In the genomic region with DNA sequence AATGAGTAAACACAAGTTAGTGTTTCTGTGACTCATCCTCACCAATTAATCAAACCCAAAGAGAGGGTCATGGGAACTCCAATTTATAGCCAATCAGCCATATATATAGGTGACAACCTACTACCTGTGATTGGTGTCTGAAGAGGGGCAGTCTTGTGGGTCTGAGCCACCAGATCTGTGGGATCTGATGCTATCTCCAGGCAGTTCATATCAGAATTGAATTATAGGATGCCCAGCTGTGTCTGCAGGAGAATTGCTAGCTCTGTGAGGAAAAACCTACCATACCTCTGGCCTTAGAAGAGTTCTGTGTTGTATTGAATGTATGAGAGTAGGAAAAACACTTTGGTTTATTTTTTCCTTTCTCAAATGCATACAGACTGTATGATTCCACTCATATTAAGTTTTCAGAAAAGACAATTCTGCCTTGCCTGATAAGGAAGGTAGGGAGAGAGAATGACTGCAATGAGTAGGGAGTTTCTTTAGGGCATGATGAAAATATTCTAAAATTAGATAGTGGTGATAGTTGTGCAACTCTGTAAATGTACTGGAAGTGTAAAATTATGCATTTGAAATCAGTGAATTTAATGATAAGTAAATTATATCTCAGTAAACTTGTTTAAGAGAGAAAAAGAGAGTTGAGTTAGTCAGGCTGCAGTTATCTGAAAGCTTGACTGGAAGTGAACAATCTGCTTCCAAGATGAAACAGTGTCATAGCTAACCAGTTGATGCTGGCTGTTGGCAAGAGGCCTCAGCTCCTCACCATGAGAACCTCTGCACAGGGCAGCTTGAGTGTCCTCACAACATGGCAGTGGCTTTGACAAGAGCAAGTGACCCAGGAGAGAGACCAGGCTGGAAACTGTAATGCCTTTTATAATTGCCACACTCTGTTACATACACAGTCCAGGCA, we compare ENCODE assay signal across 18 cellular contexts.
DNase-seq lines count a peak whose midpoint lies in the region; ATAC-seq lines count a peak whose summit lies in the region.
"Had no signal": no experiment of that assay in that cellular context is flagged by ENCODE, and none has a peak within 500 bp of the region (broad histone marks: within the 10 kb centered on the region; RNA-seq: fewer than 3 reads in every experiment).

No MANE protein-coding gene starts in this region.

- ATAC-seq in stimulated activated effector memory CD8-positive, alpha-beta T cell treated with anti-CD3 and anti-CD28 coated beads, Interleukin-12 subunit alpha, Interleukin-12 subunit beta, amount 100 ng/mL, for 72 hours = no peak
- ATAC-seq in GM21528 (IDR thresholded peaks at IDR 0.05; ENCODE audit: low FRiP score, unreplicated experiment) (no peak), HG03045 (IDR thresholded peaks at IDR 0.05; ENCODE audit: unreplicated experiment) (no peak)
- ATAC-seq: HCT116 had no signal

- CTCF ChIA-PET in activated CD4-positive, alpha-beta memory T cell treated with anti-CD3 and anti-CD28 coated beads for 36 hours (lab: Charles Lee) = interaction anchor here (1.8 kb wide), 1 partner anchor 16 kb away, joined by 3 read pairs; no protein-coding TSS in a partner anchor
- CTCF ChIA-PET in activated CD4-positive, alpha-beta memory T cell treated with anti-CD3 and anti-CD28 coated beads, Interleukin-2, amount 10 ng/mL, durations not matched to agents 7 days and 5 days (lab: Charles Lee) = no interaction called here

- H3K4me3 Mint-ChIP-seq in activated CD4-positive, alpha-beta memory T cell treated with anti-CD3 and anti-CD28 coated beads for 36 hours = no peak overlapping the region
- no peak overlapping the region for H3K4me3 Mint-ChIP-seq in activated CD4-positive, alpha-beta memory T cell treated with anti-CD3 and anti-CD28 coated beads, Interleukin-2, amount 10 ng/mL, durations not matched to agents 7 days and 5 days
- H3K4me3 Mint-ChIP-seq in stimulated activated effector memory CD8-positive, alpha-beta T cell treated with anti-CD3 and anti-CD28 coated beads, Interleukin-12 subunit alpha, Interleukin-12 subunit beta, amount 100 ng/mL, for 72 hours = no peak overlapping the region
- H3K4me3 Mint-ChIP-seq: CD4-positive, alpha-beta memory T cell had no signal

- H3K27ac Mint-ChIP-seq in activated CD4-positive, alpha-beta memory T cell treated with anti-CD3 and anti-CD28 coated beads for 36 hours = no peak overlapping the region
- no peak overlapping the region for H3K27ac Mint-ChIP-seq in activated CD4-positive, alpha-beta memory T cell treated with anti-CD3 and anti-CD28 coated beads, Interleukin-2, amount 10 ng/mL, durations not matched to agents 7 days and 5 days
- H3K27ac Mint-ChIP-seq in stimulated activated effector memory CD8-positive, alpha-beta T cell treated with anti-CD3 and anti-CD28 coated beads, Interleukin-12 subunit alpha, Interleukin-12 subunit beta, amount 100 ng/mL, for 72 hours = peak overlapping the region; percentile 59
- H3K27ac Mint-ChIP-seq: CD4-positive, alpha-beta memory T cell had no signal

- H3K9me3 Mint-ChIP-seq in activated CD4-positive, alpha-beta memory T cell treated with anti-CD3 and anti-CD28 coated beads for 36 hours = no peaks in the 10 kb centered on the region
- H3K9me3 Mint-ChIP-seq in activated CD4-positive, alpha-beta memory T cell treated with anti-CD3 and anti-CD28 coated beads, Interleukin-2, amount 10 ng/mL, durations not matched to agents 7 days and 5 days = peaks cover 8% of the 10 kb centered on the region
- H3K9me3 Mint-ChIP-seq in stimulated activated effector memory CD8-positive, alpha-beta T cell treated with anti-CD3 and anti-CD28 coated beads, Interleukin-12 subunit alpha, Interleukin-12 subunit beta, amount 100 ng/mL, for 72 hours = no peaks in the 10 kb centered on the region
- H3K9me3 Mint-ChIP-seq: CD4-positive, alpha-beta memory T cell had no signal

- no peaks in the 10 kb centered on the region for H3K36me3 Mint-ChIP-seq in activated CD4-positive, alpha-beta memory T cell treated with anti-CD3 and anti-CD28 coated beads for 36 hours
- H3K36me3 Mint-ChIP-seq in activated CD4-positive, alpha-beta memory T cell treated with anti-CD3 and anti-CD28 coated beads, Interleukin-2, amount 10 ng/mL, durations not matched to agents 7 days and 5 days (ENCODE audit: low read depth) = peaks cover 71% of the 10 kb centered on the region
- H3K36me3 Mint-ChIP-seq in stimulated activated effector memory CD8-positive, alpha-beta T cell treated with anti-CD3 and anti-CD28 coated beads, Interleukin-12 subunit alpha, Interleukin-12 subunit beta, amount 100 ng/mL, for 72 hours = no peaks in the 10 kb centered on the region
- H3K36me3 Mint-ChIP-seq: CD4-positive, alpha-beta memory T cell had no signal

- H3K27me3 Mint-ChIP-seq in activated CD4-positive, alpha-beta memory T cell treated with anti-CD3 and anti-CD28 coated beads for 36 hours = peaks cover 2% of the 10 kb centered on the region
- H3K27me3 Mint-ChIP-seq in activated CD4-positive, alpha-beta memory T cell treated with anti-CD3 and anti-CD28 coated beads, Interleukin-2, amount 10 ng/mL, durations not matched to agents 7 days and 5 days = peaks cover 1% of the 10 kb centered on the region

- intact Hi-C loops in activated CD4-positive, alpha-beta memory T cell treated with anti-CD3 and anti-CD28 coated beads for 36 hours (cut with micrococcal nuclease) = loop anchor here (1.0 to 5.0 kb wide), 2 partner anchors 31 to 340 kb away; no protein-coding TSS in a partner anchor

- peaks cover 34% of the 10 kb centered on the region for H3K4me1 Mint-ChIP-seq in activated CD4-positive, alpha-beta memory T cell treated with anti-CD3 and anti-CD28 coated beads for 36 hours (ENCODE audit: low read depth)
- H3K4me1 Mint-ChIP-seq in activated CD4-positive, alpha-beta memory T cell treated with anti-CD3 and anti-CD28 coated beads, Interleukin-2, amount 10 ng/mL, durations not matched to agents 7 days and 5 days = peaks cover 37% of the 10 kb centered on the region
- H3K4me1 Mint-ChIP-seq in stimulated activated effector memory CD8-positive, alpha-beta T cell treated with anti-CD3 and anti-CD28 coated beads, Interleukin-12 subunit alpha, Interleukin-12 subunit beta, amount 100 ng/mL, for 72 hours = peaks cover 57% of the 10 kb centered on the region
- H3K4me1 Mint-ChIP-seq: CD4-positive, alpha-beta memory T cell had no signal

- DNase-seq in activated CD4-positive, alpha-beta memory T cell treated with anti-CD3 and anti-CD28 coated beads for 36 hours = peak; percentile 10
- DNase-seq in activated CD4-positive, alpha-beta memory T cell treated with anti-CD3 and anti-CD28 coated beads, Interleukin-2, amount 10 ng/mL, durations not matched to agents 7 days and 5 days = no peak
- peak; percentile 15 for DNase-seq in NCI-H226
- peak; percentile 21 for DNase-seq in amniotic epithelial cell (ENCODE audit: low read depth)
- DNase-seq in stimulated activated effector memory CD8-positive, alpha-beta T cell treated with anti-CD3 and anti-CD28 coated beads, Interleukin-12 subunit alpha, Interleukin-12 subunit beta, amount 100 ng/mL, for 72 hours (ENCODE audit: low spot score in 2 of 2) = no peak
- DNase-seq in stimulated activated CD4-positive, alpha-beta T cell treated with anti-CD3 and anti-CD28 coated beads, Interleukin-12 subunit alpha, Interleukin-12 subunit beta, amount 100 ng/mL, for 4 hours = no peak
- DNase-seq: CD4-positive, alpha-beta memory T cell; GF-D8; GOT3; NCI-H187; NCI-H2107; NCI-H2227 treated with DMSO at 0.1 percent for 48 hours; NCI-H524 treated with DMSO at 0.1 percent for 48 hours; Peyer's patch; SK-N-SH had no signal

- POLR2A ChIA-PET in activated CD4-positive, alpha-beta memory T cell treated with anti-CD3 and anti-CD28 coated beads for 36 hours (lab: Charles Lee) = interaction anchor here (0.5 to 2.4 kb wide), 2 partner anchors 15 to 237 kb away, joined by 3 to 7 read pairs; no protein-coding TSS in a partner anchor
- POLR2A ChIA-PET in activated CD4-positive, alpha-beta memory T cell treated with anti-CD3 and anti-CD28 coated beads, Interleukin-2, amount 10 ng/mL, durations not matched to agents 7 days and 5 days (lab: Charles Lee) = interaction anchor here (1.2 kb wide), 1 partner anchor 8 kb away, joined by 3 read pairs; no protein-coding TSS in a partner anchor

Comparison
In these comparisons a context has a peak if more than half of its experiments do, and no peak if none do; other contexts are left out.
1. DNase-seq: peak in activated CD4-positive, alpha-beta memory T cell treated with anti-CD3 and anti-CD28 coated beads for 36 hours (single experiment), NCI-H226 (single experiment) and amniotic epithelial cell (single experiment); none in activated CD4-positive, alpha-beta memory T cell treated with anti-CD3 and anti-CD28 coated beads, Interleukin-2, amount 10 ng/mL, durations not matched to agents 7 days and 5 days (single experiment), stimulated activated effector memory CD8-positive, alpha-beta T cell treated with anti-CD3 and anti-CD28 coated beads, Interleukin-12 subunit alpha, Interleukin-12 subunit beta, amount 100 ng/mL, for 72 hours (0 of 2) and stimulated activated CD4-positive, alpha-beta T cell treated with anti-CD3 and anti-CD28 coated beads, Interleukin-12 subunit alpha, Interleukin-12 subunit beta, amount 100 ng/mL, for 4 hours (single experiment).